In the genomic region with DNA sequence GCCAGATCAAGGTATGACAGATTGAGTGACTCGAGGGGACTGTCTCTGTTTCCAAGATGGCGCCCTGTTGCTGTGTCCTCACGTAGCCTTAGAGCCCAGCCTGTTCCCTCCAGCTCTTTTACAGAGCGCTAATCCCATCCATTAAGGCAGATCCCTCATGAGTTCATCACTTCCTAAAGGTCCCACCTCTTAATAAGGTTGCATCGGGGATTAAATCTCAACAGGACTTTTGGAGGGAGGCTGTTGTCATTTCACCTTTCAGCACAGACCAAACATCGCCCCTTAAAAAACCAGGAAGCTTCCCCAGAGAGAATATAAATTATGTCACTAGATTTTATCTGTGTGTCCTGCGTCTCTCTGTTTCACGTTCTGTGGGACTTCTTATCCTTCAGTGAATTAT, we compare ENCODE assay signal across 1 cellular context.
TF ChIP-seq lines count a peak whose summit lies in the region.

No MANE protein-coding gene starts in this region.

TF ChIP-seq in K562, 482 proteins besides CTCF, POLR2A, EP300 and RAD21 (continued from another document):
- TF ChIP-seq, protein P1, sequence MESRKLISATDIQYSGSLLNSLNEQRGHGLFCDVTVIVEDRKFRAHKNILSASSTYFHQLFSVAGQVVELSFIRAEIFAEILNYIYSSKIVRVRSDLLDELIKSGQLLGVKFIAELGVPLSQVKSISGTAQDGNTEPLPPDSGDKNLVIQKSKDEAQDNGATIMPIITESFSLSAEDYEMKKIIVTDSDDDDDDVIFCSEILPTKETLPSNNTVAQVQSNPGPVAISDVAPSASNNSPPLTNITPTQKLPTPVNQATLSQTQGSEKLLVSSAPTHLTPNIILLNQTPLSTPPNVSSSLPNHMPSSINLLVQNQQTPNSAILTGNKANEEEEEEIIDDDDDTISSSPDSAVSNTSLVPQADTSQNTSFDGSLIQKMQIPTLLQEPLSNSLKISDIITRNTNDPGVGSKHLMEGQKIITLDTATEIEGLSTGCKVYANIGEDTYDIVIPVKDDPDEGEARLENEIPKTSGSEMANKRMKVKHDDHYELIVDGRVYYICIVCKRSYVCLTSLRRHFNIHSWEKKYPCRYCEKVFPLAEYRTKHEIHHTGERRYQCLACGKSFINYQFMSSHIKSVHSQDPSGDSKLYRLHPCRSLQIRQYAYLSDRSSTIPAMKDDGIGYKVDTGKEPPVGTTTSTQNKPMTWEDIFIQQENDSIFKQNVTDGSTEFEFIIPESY (CRISPR knock-in tag; IDR thresholded peaks at IDR 0.05) = no peak
- TF ChIP-seq HDAC3 (IDR thresholded peaks at IDR 0.05; ENCODE audit: borderline replicate concordance, partially characterized antibody) (peak; percentile 26), JUN (IDR thresholded peaks at IDR 0.05; ENCODE audit: borderline replicate concordance, low read depth, low read length) (no peak), JUN (CRISPR knock-in tag; IDR thresholded peaks at IDR 0.05; ENCODE audit: borderline replicate concordance) (no peak), NEUROD1 (IDR thresholded peaks at IDR 0.05; ENCODE audit: borderline replicate concordance, low read depth, low read length, partially characterized antibody) (no peak), EP400 (IDR thresholded peaks at IDR 0.05) (0 out of 2 replicates have a peak, but pooled peaks have one; percentile 26), CC2D1A (IDR thresholded peaks at IDR 0.05) (no peak), ZNF134 (CRISPR knock-in tag; conservative IDR thresholded peaks at IDR 0.05) (no peak), ZNF717 (CRISPR knock-in tag; IDR thresholded peaks at IDR 0.05) (no peak), ATF7 (IDR thresholded peaks at IDR 0.05) (peak; percentile 41; the same call in 1 of the 2 replicates), DPF2 (IDR thresholded peaks at IDR 0.05) (no peak), PRPF4 (IDR thresholded peaks at IDR 0.05; ENCODE audit: insufficient read depth, low read depth, low read length, poor library complexity, severe bottlenecking) (no peak), EHMT2 (IDR thresholded peaks at IDR 0.05) (peak; percentile 29; the same call in 1 of the 2 replicates), MAZ (CRISPR knock-in tag; conservative IDR thresholded peaks at IDR 0.05 in 1 of 2, IDR thresholded peaks at IDR 0.05 in 1 of 2) (no peak), MEIS2 (IDR thresholded peaks at IDR 0.05; ENCODE audit: partially characterized antibody) (peak; percentile 85), BHLHE40 (IDR thresholded peaks at IDR 0.05; ENCODE audit: low read length) (no peak), RHOXF2B (CRISPR knock-in tag; conservative IDR thresholded peaks at IDR 0.05) (no peak), RCOR1 (IDR thresholded peaks at IDR 0.05; ENCODE audit: borderline replicate concordance in 1 of 2, low read depth in 2 of 2, low read length in 2 of 2) (0 out of 4 replicates have a peak, but pooled peaks of 1 of the 2 experiments have one; percentile 14), FOSL1 (tag; conservative IDR thresholded peaks at IDR 0.05) (no peak), YY1 (IDR thresholded peaks at IDR 0.05; ENCODE audit: borderline replicate concordance in 1 of 3, control insufficient read depth in 1 of 3, extremely low read depth in 1 of 3, insufficient read depth in 3 of 3, insufficient read length in 1 of 3, insufficient replicate concordance in 2 of 3, low read depth in 1 of 3, low read length in 2 of 3) (peak; percentile 31 to 87 (median 37)), ELF1 (tag; IDR thresholded peaks at IDR 0.05) (peak; percentile 67), SMARCB1 (IDR thresholded peaks at IDR 0.05; ENCODE audit: insufficient read length, low read depth) (no peak)
- TF ChIP-seq, protein P2, sequence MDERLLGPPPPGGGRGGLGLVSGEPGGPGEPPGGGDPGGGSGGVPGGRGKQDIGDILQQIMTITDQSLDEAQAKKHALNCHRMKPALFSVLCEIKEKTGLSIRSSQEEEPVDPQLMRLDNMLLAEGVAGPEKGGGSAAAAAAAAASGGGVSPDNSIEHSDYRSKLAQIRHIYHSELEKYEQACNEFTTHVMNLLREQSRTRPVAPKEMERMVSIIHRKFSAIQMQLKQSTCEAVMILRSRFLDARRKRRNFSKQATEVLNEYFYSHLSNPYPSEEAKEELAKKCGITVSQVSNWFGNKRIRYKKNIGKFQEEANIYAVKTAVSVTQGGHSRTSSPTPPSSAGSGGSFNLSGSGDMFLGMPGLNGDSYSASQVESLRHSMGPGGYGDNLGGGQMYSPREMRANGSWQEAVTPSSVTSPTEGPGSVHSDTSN (CRISPR knock-in tag; IDR thresholded peaks at IDR 0.05; ENCODE audit: low read depth) = no peak
- TF ChIP-seq, protein P2 (tag; conservative IDR thresholded peaks at IDR 0.05; ENCODE audit: low read depth) = peak; percentile 84
- TF ChIP-seq, protein P3, sequence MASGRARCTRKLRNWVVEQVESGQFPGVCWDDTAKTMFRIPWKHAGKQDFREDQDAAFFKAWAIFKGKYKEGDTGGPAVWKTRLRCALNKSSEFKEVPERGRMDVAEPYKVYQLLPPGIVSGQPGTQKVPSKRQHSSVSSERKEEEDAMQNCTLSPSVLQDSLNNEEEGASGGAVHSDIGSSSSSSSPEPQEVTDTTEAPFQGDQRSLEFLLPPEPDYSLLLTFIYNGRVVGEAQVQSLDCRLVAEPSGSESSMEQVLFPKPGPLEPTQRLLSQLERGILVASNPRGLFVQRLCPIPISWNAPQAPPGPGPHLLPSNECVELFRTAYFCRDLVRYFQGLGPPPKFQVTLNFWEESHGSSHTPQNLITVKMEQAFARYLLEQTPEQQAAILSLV (tag; IDR thresholded peaks at IDR 0.05) = no peak
- TF ChIP-seq, protein P4, sequence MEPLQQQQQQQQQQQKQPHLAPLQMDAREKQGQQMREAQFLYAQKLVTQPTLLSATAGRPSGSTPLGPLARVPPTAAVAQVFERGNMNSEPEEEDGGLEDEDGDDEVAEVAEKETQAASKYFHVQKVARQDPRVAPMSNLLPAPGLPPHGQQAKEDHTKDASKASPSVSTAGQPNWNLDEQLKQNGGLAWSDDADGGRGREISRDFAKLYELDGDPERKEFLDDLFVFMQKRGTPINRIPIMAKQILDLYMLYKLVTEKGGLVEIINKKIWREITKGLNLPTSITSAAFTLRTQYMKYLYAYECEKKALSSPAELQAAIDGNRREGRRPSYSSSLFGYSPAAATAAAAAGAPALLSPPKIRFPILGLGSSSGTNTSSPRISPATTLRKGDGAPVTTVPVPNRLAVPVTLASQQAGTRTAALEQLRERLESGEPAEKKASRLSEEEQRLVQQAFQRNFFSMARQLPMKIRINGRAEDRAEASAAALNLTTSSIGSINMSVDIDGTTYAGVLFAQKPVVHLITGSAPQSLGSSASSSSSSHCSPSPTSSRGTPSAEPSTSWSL (CRISPR knock-in tag; IDR thresholded peaks at IDR 0.05; ENCODE audit: borderline replicate concordance) = no peak
- TF ChIP-seq, protein P5, sequence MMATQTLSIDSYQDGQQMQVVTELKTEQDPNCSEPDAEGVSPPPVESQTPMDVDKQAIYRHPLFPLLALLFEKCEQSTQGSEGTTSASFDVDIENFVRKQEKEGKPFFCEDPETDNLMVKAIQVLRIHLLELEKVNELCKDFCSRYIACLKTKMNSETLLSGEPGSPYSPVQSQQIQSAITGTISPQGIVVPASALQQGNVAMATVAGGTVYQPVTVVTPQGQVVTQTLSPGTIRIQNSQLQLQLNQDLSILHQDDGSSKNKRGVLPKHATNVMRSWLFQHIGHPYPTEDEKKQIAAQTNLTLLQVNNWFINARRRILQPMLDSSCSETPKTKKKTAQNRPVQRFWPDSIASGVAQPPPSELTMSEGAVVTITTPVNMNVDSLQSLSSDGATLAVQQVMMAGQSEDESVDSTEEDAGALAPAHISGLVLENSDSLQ (IDR thresholded peaks at IDR 0.05) = peak; percentile 75
- TF ChIP-seq, protein P6, sequence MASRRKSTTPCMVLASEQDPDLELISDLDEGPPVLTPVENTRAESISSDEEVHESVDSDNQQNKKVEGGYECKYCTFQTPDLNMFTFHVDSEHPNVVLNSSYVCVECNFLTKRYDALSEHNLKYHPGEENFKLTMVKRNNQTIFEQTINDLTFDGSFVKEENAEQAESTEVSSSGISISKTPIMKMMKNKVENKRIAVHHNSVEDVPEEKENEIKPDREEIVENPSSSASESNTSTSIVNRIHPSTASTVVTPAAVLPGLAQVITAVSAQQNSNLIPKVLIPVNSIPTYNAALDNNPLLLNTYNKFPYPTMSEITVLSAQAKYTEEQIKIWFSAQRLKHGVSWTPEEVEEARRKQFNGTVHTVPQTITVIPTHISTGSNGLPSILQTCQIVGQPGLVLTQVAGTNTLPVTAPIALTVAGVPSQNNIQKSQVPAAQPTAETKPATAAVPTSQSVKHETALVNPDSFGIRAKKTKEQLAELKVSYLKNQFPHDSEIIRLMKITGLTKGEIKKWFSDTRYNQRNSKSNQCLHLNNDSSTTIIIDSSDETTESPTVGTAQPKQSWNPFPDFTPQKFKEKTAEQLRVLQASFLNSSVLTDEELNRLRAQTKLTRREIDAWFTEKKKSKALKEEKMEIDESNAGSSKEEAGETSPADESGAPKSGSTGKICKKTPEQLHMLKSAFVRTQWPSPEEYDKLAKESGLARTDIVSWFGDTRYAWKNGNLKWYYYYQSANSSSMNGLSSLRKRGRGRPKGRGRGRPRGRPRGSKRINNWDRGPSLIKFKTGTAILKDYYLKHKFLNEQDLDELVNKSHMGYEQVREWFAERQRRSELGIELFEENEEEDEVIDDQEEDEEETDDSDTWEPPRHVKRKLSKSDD (conservative IDR thresholded peaks at IDR 0.05; ENCODE audit: low read length) = no peak
- TF ChIP-seq, protein P7, sequence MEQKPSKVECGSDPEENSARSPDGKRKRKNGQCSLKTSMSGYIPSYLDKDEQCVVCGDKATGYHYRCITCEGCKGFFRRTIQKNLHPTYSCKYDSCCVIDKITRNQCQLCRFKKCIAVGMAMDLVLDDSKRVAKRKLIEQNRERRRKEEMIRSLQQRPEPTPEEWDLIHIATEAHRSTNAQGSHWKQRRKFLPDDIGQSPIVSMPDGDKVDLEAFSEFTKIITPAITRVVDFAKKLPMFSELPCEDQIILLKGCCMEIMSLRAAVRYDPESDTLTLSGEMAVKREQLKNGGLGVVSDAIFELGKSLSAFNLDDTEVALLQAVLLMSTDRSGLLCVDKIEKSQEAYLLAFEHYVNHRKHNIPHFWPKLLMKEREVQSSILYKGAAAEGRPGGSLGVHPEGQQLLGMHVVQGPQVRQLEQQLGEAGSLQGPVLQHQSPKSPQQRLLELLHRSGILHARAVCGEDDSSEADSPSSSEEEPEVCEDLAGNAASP (IDR thresholded peaks at IDR 0.05) = peak; percentile 68; the same call in 1 of the 2 replicates
- TF ChIP-seq, protein P8, sequence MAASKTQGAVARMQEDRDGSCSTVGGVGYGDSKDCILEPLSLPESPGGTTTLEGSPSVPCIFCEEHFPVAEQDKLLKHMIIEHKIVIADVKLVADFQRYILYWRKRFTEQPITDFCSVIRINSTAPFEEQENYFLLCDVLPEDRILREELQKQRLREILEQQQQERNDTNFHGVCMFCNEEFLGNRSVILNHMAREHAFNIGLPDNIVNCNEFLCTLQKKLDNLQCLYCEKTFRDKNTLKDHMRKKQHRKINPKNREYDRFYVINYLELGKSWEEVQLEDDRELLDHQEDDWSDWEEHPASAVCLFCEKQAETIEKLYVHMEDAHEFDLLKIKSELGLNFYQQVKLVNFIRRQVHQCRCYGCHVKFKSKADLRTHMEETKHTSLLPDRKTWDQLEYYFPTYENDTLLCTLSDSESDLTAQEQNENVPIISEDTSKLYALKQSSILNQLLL (CRISPR knock-in tag; IDR thresholded peaks at IDR 0.05; ENCODE audit: borderline replicate concordance) = no peak
